ENCODE assay signal across 18 cellular contexts in the genomic region with DNA sequence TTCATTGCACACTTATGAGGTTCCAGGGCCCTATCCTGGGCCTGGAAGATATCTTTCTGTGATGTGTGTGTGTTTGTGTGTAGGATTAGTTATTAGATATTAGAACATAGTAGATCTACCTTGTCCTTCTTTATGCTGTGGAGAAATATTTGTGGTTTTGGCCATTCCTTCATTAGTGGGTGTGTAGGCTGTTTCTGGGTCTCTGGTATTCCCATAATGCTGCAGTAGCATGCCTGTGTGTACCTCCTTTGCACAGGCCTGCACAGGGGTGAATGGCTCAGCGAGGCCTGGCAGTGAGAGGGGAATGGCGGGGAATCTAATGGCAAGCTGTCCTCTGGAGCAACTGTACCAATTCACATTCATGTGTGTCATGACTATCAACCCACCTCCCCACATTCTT.
"Had no signal": no experiment of that assay in that cellular context is flagged by ENCODE, and none has a peak within 500 bp of the region (broad histone marks: within the 10 kb centered on the region; RNA-seq: fewer than 3 reads in every experiment).

No MANE protein-coding gene starts in this region.

- ATAC-seq: mucosa of descending colon; naive thymus-derived CD8-positive, alpha-beta T cell; psoas muscle; right lobe of liver had no signal

- H3K27ac Mint-ChIP-seq: naive thymus-derived CD8-positive, alpha-beta T cell had no signal

- H3K4me3 Mint-ChIP-seq: naive thymus-derived CD8-positive, alpha-beta T cell had no signal

- H3K36me3 Mint-ChIP-seq: naive thymus-derived CD8-positive, alpha-beta T cell had no signal

- H3K4me1 Mint-ChIP-seq: naive thymus-derived CD8-positive, alpha-beta T cell had no signal

- DNase-seq: cortex of kidney; dorsolateral prefrontal cortex; effector CD8-positive, alpha-beta T cell; foreskin melanocyte; head of caudate nucleus; kidney glomerular epithelial cell; mucosa of descending colon; naive thymus-derived CD8-positive, alpha-beta T cell; psoas muscle; retina; right lobe of liver; stimulated activated naive CD4-positive, alpha-beta T cell; stomach; substantia nigra; transverse colon had no signal

- H3K4me3 ChIP-seq: dorsolateral prefrontal cortex, hepatocyte, mucosa of descending colon, psoas muscle, right lobe of liver, skin epidermis, stomach, thoracic aorta, transverse colon had no signal
